In genomic region chr11:2100361-2101170, GRCh38 we compare ENCODE assay signal across 12 cellular contexts. TPM values are rescaled to one million over a fixed set of nuclear protein-coding genes. Genes with fewer than 3 reads are reported as not detected.
DNase-seq lines count a peak whose midpoint lies in the region; ATAC-seq and TF ChIP-seq lines count a peak whose summit lies in the region.
"Had no signal": no experiment of that assay in that cellular context is flagged by ENCODE, and none has a peak within 500 bp of the region (broad histone marks: within the 10 kb centered on the region; RNA-seq: fewer than 3 reads in every experiment).

No MANE protein-coding gene starts in this region.

- peak; percentile 32 for DNase-seq in activated naive CD4-positive, alpha-beta T cell treated with anti-CD3 and anti-CD28 coated beads for 36 hours
- DNase-seq in activated naive CD4-positive, alpha-beta T cell treated with Interleukin-2 at 50 U/mL for 16 hours = no peak
- DNase-seq in ecto neural progenitor cell (ENCODE audit: low spot score) (peak; percentile 42), lung microvascular endothelial cell (ENCODE audit: low read depth in 2 of 2) (peak; percentile 28 to 65), DMS79 treated with DMSO at 0.1 percent for 48 hours (lab: John Stamatoyannopoulos, UW) (no peak), middle frontal gyrus (ENCODE audit: extremely low spot score, low spot score) (no peak)
- DNase-seq: NCI-H2081 treated with DMSO at 0.1 percent for 48 hours had no signal

- no peaks in the 10 kb centered on the region for H3K27me3 Mint-ChIP-seq in activated naive CD4-positive, alpha-beta T cell treated with anti-CD3 and anti-CD28 coated beads for 36 hours (ENCODE audit: low read depth)

- no peaks in the 10 kb centered on the region for H3K36me3 ChIP-seq in gastroesophageal sphincter
- H3K36me3 ChIP-seq: breast epithelium had no signal

- H3K4me1 Mint-ChIP-seq in activated naive CD4-positive, alpha-beta T cell treated with anti-CD3 and anti-CD28 coated beads for 36 hours (ENCODE audit: low read depth) = no peaks in the 10 kb centered on the region
- H3K4me1 Mint-ChIP-seq: B cell had no signal

- peaks cover 0 to 42% (median 6%) of the 10 kb centered on the region in 3 donors for H3K4me1 ChIP-seq in gastroesophageal sphincter
- H3K4me1 ChIP-seq: breast epithelium, parathyroid adenoma had no signal

- no peak for TF ChIP-seq CTCF in gastroesophageal sphincter (IDR thresholded peaks at IDR 0.05)

- WGBS in gastroesophageal sphincter (ENCODE audit: low coverage in 1 of 2), 2 donors = no CpG with 5 or more reads among the region's 25 CpGs

- H3K27me3 ChIP-seq in gastroesophageal sphincter = peaks cover 18% of the 10 kb centered on the region

- no peak overlapping the region for H3K4me3 Mint-ChIP-seq in activated naive CD4-positive, alpha-beta T cell treated with anti-CD3 and anti-CD28 coated beads for 36 hours
- H3K4me3 Mint-ChIP-seq: B cell had no signal

- no peak overlapping the region for H3K4me3 ChIP-seq in gastroesophageal sphincter
- H3K4me3 ChIP-seq: breast epithelium had no signal

- no peaks in the 10 kb centered on the region for H3K9me3 Mint-ChIP-seq in activated naive CD4-positive, alpha-beta T cell treated with anti-CD3 and anti-CD28 coated beads for 36 hours

- no peak for TF ChIP-seq POLR2A in gastroesophageal sphincter (IDR thresholded peaks at IDR 0.05)

- CTCF ChIA-PET in activated naive CD4-positive, alpha-beta T cell treated with anti-CD3 and anti-CD28 coated beads for 36 hours (lab: Charles Lee) = interaction anchor here (1.4 kb wide), 1 partner anchor 407 kb away, joined by 3 read pairs; no protein-coding TSS in a partner anchor

- no peaks in the 10 kb centered on the region for H3K9me3 ChIP-seq in gastroesophageal sphincter
- H3K9me3 ChIP-seq: breast epithelium had no signal

- H3K27ac ChIP-seq in gastroesophageal sphincter = peak overlapping the region in 1 of 4 donors; percentile 79
- H3K27ac ChIP-seq: breast epithelium, parathyroid adenoma had no signal

- H3K36me3 Mint-ChIP-seq in activated naive CD4-positive, alpha-beta T cell treated with anti-CD3 and anti-CD28 coated beads for 36 hours (ENCODE audit: low read depth) = no peaks in the 10 kb centered on the region

- intact Hi-C loops in activated naive CD4-positive, alpha-beta T cell treated with anti-CD3 and anti-CD28 coated beads for 36 hours (cut with micrococcal nuclease) = no loop called here

- H3K27ac Mint-ChIP-seq in activated naive CD4-positive, alpha-beta T cell treated with anti-CD3 and anti-CD28 coated beads for 36 hours = no peak overlapping the region
- H3K27ac Mint-ChIP-seq: B cell had no signal

- ATAC-seq in gastroesophageal sphincter (no peak), HG03521 (IDR thresholded peaks at IDR 0.05; ENCODE audit: unreplicated experiment) (no peak)

- no peak for TF ChIP-seq EP300 in gastroesophageal sphincter (IDR thresholded peaks at IDR 0.05)

RNA-seq across cellular contexts. Expression of gene IGF2, which starts 38.6 kb away (rescaled TPM):
- total RNA-seq in activated naive CD4-positive, alpha-beta T cell treated with anti-CD3 and anti-CD28 coated beads for 36 hours = under 1 TPM; 0.21 to 0.37 TPM
- total RNA-seq in lung microvascular endothelial cell (4.6 and 6.7 TPM in 2 replicates), gastroesophageal sphincter (10 to 100 TPM in 3 of 4 donors, 1 to 10 TPM in 1; 8.7 to 49.5 (median 28.7) TPM)
- total RNA-seq: B cell had no signal

Comparison
In these comparisons a context has a peak if more than half of its experiments do, and no peak if none do; other contexts are left out.
1. DNase-seq: peak in activated naive CD4-positive, alpha-beta T cell treated with anti-CD3 and anti-CD28 coated beads for 36 hours (single experiment), ecto neural progenitor cell (single experiment) and lung microvascular endothelial cell (2 of 2); none in activated naive CD4-positive, alpha-beta T cell treated with Interleukin-2 at 50 U/mL for 16 hours (single experiment), DMS79 treated with DMSO at 0.1 percent for 48 hours (single experiment) and middle frontal gyrus (single experiment).